ENCODE assay signal across 1 cellular context in genomic region chr17:50902768-50903353, GRCh38.
TF ChIP-seq lines count a peak whose summit lies in the region.

No MANE protein-coding gene starts in this region.

TF ChIP-seq in K562, 482 proteins besides CTCF, POLR2A, EP300 and RAD21 (continued from another document):
- TF ChIP-seq, protein P1, sequence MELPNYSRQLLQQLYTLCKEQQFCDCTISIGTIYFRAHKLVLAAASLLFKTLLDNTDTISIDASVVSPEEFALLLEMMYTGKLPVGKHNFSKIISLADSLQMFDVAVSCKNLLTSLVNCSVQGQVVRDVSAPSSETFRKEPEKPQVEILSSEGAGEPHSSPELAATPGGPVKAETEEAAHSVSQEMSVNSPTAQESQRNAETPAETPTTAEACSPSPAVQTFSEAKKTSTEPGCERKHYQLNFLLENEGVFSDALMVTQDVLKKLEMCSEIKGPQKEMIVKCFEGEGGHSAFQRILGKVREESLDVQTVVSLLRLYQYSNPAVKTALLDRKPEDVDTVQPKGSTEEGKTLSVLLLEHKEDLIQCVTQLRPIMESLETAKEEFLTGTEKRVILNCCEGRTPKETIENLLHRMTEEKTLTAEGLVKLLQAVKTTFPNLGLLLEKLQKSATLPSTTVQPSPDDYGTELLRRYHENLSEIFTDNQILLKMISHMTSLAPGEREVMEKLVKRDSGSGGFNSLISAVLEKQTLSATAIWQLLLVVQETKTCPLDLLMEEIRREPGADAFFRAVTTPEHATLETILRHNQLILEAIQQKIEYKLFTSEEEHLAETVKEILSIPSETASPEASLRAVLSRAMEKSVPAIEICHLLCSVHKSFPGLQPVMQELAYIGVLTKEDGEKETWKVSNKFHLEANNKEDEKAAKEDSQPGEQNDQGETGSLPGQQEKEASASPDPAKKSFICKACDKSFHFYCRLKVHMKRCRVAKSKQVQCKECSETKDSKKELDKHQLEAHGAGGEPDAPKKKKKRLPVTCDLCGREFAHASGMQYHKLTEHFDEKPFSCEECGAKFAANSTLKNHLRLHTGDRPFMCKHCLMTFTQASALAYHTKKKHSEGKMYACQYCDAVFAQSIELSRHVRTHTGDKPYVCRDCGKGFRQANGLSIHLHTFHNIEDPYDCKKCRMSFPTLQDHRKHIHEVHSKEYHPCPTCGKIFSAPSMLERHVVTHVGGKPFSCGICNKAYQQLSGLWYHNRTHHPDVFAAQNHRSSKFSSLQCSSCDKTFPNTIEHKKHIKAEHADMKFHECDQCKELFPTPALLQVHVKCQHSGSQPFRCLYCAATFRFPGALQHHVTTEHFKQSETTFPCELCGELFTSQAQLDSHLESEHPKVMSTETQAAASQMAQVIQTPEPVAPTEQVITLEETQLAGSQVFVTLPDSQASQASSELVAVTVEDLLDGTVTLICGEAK (IDR thresholded peaks at IDR 0.05), result no peak
- TF ChIP-seq, protein P1 (CRISPR knock-in tag; IDR thresholded peaks at IDR 0.05), result no peak
